27 cellular contexts compared by ENCODE assay signal in genomic region chr4:129136433-129136832, GRCh38.
"Had no signal": no experiment of that assay in that cellular context is flagged by ENCODE, and none has a peak within 500 bp of the region (broad histone marks: within the 10 kb centered on the region; RNA-seq: fewer than 3 reads in every experiment).

No MANE protein-coding gene starts in this region.

- H3K36me3 ChIP-seq: SJCRH30 had no signal

- H3K27ac Mint-ChIP-seq: activated CD4-positive, alpha-beta memory T cell treated with anti-CD3 and anti-CD28 coated beads for 36 hours; activated CD4-positive, alpha-beta T cell treated with anti-CD3 and anti-CD28 coated beads, Interleukin-2, amount 10 ng/mL, durations not matched to agents 7 days and 5 days; activated naive CD8-positive, alpha-beta T cell had no signal

- H3K36me3 Mint-ChIP-seq: activated CD4-positive, alpha-beta memory T cell treated with anti-CD3 and anti-CD28 coated beads for 36 hours; activated naive CD8-positive, alpha-beta T cell had no signal

- H3K9ac ChIP-seq: SK-N-SH had no signal

- ATAC-seq: activated T-cell treated with anti-CD3 and anti-CD28 coated beads, Interleukin-2, amount 50 U/mL, for 4 hours; Panc1 had no signal

- H3K4me1 Mint-ChIP-seq: activated CD4-positive, alpha-beta T cell treated with anti-CD3 and anti-CD28 coated beads, Interleukin-2, amount 10 ng/mL, durations not matched to agents 7 days and 5 days had no signal

- H3K27me3 Mint-ChIP-seq: activated naive CD8-positive, alpha-beta T cell had no signal

- H3K27me3 ChIP-seq: SJCRH30 had no signal

- H3K4me1 ChIP-seq: SJCRH30 had no signal

- H3K27ac ChIP-seq: RWPE1, SJCRH30, VCaP had no signal

- H3K9me3 Mint-ChIP-seq: activated T-cell treated with anti-CD3 and anti-CD28 coated beads, Interleukin-2, amount 50 U/mL, for 4 hours had no signal

- DNase-seq: activated CD4-positive, alpha-beta memory T cell treated with anti-CD3 and anti-CD28 coated beads for 36 hours; activated CD4-positive, alpha-beta T cell treated with anti-CD3 and anti-CD28 coated beads, Interleukin-2, amount 10 ng/mL, durations not matched to agents 7 days and 5 days; activated CD4-positive, CD25-positive, alpha-beta regulatory T cell; activated CD8-positive, alpha-beta memory T cell treated with anti-CD3 and anti-CD28 coated beads for 24 hours; activated effector memory CD4-positive, alpha-beta T cell treated with anti-CD3 and anti-CD28 coated beads, Interleukin-2, amount 50 U/mL, for 16 hours; activated naive CD4-positive, alpha-beta T cell treated with Interleukin-2 at 50 U/mL for 16 hours; activated T-cell treated with anti-CD3 and anti-CD28 coated beads, Interleukin-2, amount 50 U/mL, for 4 hours; Karpas-422; MM.1S; NCI-H1105; NCI-H1436; NCI-H1694 treated with DMSO at 0.1 percent for 48 hours; NCI-H2029 treated with DMSO at 0.1 percent for 48 hours; NCI-H345; NCI-H510A; NCI-H526 treated with DMSO at 0.1 percent for 48 hours; NCI-H82; NK-92 treated with Interleukin-12 subunit alpha and Interleukin-12 subunit beta, amount 100 ng/mL, for 24 hours; OCI-M1; Right ventricle myocardium superior; SJCRH30; SK-N-SH; T-helper 1 cell had no signal

- H3K4me2 ChIP-seq: SK-N-SH had no signal

- H3K4me3 ChIP-seq: SJCRH30 had no signal

- H3K4me3 Mint-ChIP-seq: activated CD4-positive, alpha-beta memory T cell treated with anti-CD3 and anti-CD28 coated beads for 36 hours; activated CD4-positive, alpha-beta T cell treated with anti-CD3 and anti-CD28 coated beads, Interleukin-2, amount 10 ng/mL, durations not matched to agents 7 days and 5 days; activated naive CD8-positive, alpha-beta T cell; activated T-cell treated with anti-CD3 and anti-CD28 coated beads, Interleukin-2, amount 50 U/mL, for 4 hours had no signal

- H3K9me3 ChIP-seq: SJCRH30, SK-N-SH had no signal
